ENCODE assay signal across 8 cellular contexts in the genomic region with DNA sequence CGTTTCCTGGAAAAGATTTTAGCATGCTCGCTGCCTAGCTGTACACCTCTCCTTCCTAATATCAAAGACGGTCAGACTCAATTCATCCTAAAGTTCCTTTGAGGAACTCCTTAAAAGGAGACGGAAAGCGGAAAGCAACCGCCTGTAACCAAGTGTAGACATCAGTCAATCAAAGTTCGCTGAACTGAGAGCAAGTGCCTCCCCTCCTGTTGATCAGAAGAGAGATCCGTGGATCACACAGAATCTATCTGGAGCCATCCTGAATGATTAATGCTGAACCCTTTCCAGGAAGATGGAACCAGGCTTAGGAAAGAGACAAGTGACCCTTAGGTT. TPM values are rescaled to one million over a fixed set of nuclear protein-coding genes. Genes with fewer than 3 reads are reported as not detected.
DNase-seq lines count a peak whose midpoint lies in the region; ATAC-seq and TF ChIP-seq lines count a peak whose summit lies in the region.

No MANE protein-coding gene starts in this region.

- peak; percentile 3 for ATAC-seq in omental fat pad (ENCODE audit: low FRiP score)

- peak overlapping the region; percentile 94 for H3K4me3 ChIP-seq in fibroblast of villous mesenchyme (ENCODE audit: low read depth, low read length)

- peak; percentile 16 to 28 for DNase-seq in stimulated activated CD4-positive, alpha-beta T cell treated with anti-CD3 and anti-CD28 coated beads, Interleukin-2, amount 100 ng/mL, for 24 hours
- DNase-seq in stimulated activated CD4-positive, alpha-beta T cell treated with anti-CD3 and anti-CD28 coated beads, Interleukin-1b, Interleukin-23, amount 100 ng/mL, for 48 hours = no peak
- peak; percentile 41 for DNase-seq in HT-29 (ENCODE audit: low spot score)
- peak; percentile 6 for DNase-seq in activated CD4-positive, alpha-beta T cell treated with anti-CD3 and anti-CD28 coated beads, Interleukin-2, amount 50 U/mL, for 1 hour
- DNase-seq in fibroblast of villous mesenchyme (ENCODE audit: low read depth) = no peak
- no peak for DNase-seq in omental fat pad (ENCODE audit: low spot score)
- no peak for DNase-seq in NOMO-1 (lab: John Stamatoyannopoulos, UW; ENCODE audit: unreplicated experiment in 2 of 2)
- no peak for DNase-seq in NCI-H2107 (lab: John Stamatoyannopoulos, UW)

- TF ChIP-seq CTCF in fibroblast of villous mesenchyme (IDR thresholded peaks at IDR 0.05; ENCODE audit: insufficient read depth, low read depth, low read length) (no peak), omental fat pad (IDR thresholded peaks at IDR 0.05) (no peak)

RNA-seq across cellular contexts. Expression of gene TEP1, which starts 0.5 kb away (rescaled TPM):
- total RNA-seq in HT-29 (2014; rRNA removed; shearing (Covaris generic)) = 10.9 and 12.6 TPM in 2 replicates
- total RNA-seq in fibroblast of villous mesenchyme = 17.7 and 22.0 TPM in 2 replicates
- 10 to 100 TPM; 22.9 to 38.8 (median 27.8) TPM for total RNA-seq in omental fat pad

RNA-seq across cellular contexts. Expression of gene KLHL33, which starts 22.2 kb away (rescaled TPM):
- not detected in 2 replicates for total RNA-seq in HT-29 (2014; rRNA removed; shearing (Covaris generic))
- total RNA-seq in fibroblast of villous mesenchyme (under 0.01 and 0.43 TPM in 2 replicates), omental fat pad (1 to 10 TPM in 1 of 4 donors, under 1 TPM in 3; 0.12 to 2.0 (median 0.39) TPM)

RNA-seq across cellular contexts. Expression of gene OSGEP, which starts 40.9 kb away (rescaled TPM):
- total RNA-seq in HT-29 (2014; rRNA removed; shearing (Covaris generic)) = 44.2 and 44.5 TPM in 2 replicates
- 36.3 and 41.2 TPM in 2 replicates for total RNA-seq in fibroblast of villous mesenchyme
- 10 to 100 TPM; 30.9 to 55.1 (median 53.4) TPM for total RNA-seq in omental fat pad

RNA-seq across cellular contexts. Expression of gene APEX1, which starts 41.3 kb away (rescaled TPM):
- total RNA-seq in HT-29 (2014; rRNA removed; shearing (Covaris generic)) = 64.0 TPM in 2 replicates
- 29.0 and 34.1 TPM in 2 replicates for total RNA-seq in fibroblast of villous mesenchyme
- total RNA-seq in omental fat pad = 100 to 1,000 TPM; 110 to 146 (median 131) TPM

RNA-seq across cellular contexts. Expression of gene PIP4P1, which starts 47.5 kb away (rescaled TPM):
- 33.1 and 35.7 TPM in 2 replicates for total RNA-seq in HT-29 (2014; rRNA removed; shearing (Covaris generic))
- total RNA-seq in fibroblast of villous mesenchyme (20.7 and 35.4 TPM in 2 replicates), omental fat pad (10 to 100 TPM; 20.4 to 24.4 (median 22.5) TPM)

Comparison
In these comparisons a context has a peak if more than half of its experiments do, and no peak if none do; other contexts are left out.
1. DNase-seq: peak in stimulated activated CD4-positive, alpha-beta T cell treated with anti-CD3 and anti-CD28 coated beads, Interleukin-2, amount 100 ng/mL, for 24 hours (2 of 2), HT-29 (single experiment) and activated CD4-positive, alpha-beta T cell treated with anti-CD3 and anti-CD28 coated beads, Interleukin-2, amount 50 U/mL, for 1 hour (single experiment); none in stimulated activated CD4-positive, alpha-beta T cell treated with anti-CD3 and anti-CD28 coated beads, Interleukin-1b, Interleukin-23, amount 100 ng/mL, for 48 hours (single experiment), fibroblast of villous mesenchyme (single experiment), omental fat pad (single experiment), NOMO-1 (0 of 2) and NCI-H2107 (single experiment).